In the genomic region with DNA sequence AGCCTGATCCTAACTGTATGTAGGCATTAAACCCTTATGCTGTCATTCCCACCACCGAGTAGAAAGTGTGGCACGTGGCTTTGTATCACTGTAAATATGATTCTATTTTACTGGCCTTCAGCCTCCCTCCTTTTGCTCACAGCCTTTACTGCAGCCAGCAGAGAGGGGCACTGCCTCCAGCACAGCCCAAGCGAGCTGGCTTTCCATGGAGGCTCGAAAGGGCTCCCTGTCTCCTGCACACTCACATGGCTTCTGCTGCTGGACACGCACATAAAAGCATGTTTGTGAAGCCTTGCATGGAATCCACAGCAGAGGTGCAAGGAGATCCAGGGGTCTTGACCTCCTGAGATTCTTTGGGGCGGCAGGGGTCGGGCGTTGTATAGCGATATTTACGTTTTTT, we compare ENCODE assay signal across 15 cellular contexts. TPM values are rescaled to one million over a fixed set of nuclear protein-coding genes. Genes with fewer than 3 reads are reported as not detected.
DNase-seq lines count a peak whose midpoint lies in the region; ATAC-seq and TF ChIP-seq lines count a peak whose summit lies in the region.
"Had no signal": no experiment of that assay in that cellular context is flagged by ENCODE, and none has a peak within 500 bp of the region (broad histone marks: within the 10 kb centered on the region; RNA-seq: fewer than 3 reads in every experiment).

No MANE protein-coding gene starts in this region.

- H3K9me2 ChIP-seq in MM.1S (replicated peaks; ENCODE audit: insufficient read depth, low read length): no peaks in the 10 kb centered on the region

- H3K27me3 Mint-ChIP-seq in neural crest cell (ENCODE audit: low read depth): peaks cover 2% of the 10 kb centered on the region
- no peaks in the 10 kb centered on the region for H3K27me3 Mint-ChIP-seq in activated T-helper 17 cell treated with anti-CD3 and anti-CD28 coated beads, Interleukin-2, amount 50 U/mL, for 72 hours
- H3K27me3 Mint-ChIP-seq: CD4-positive, alpha-beta memory T cell had no signal

- H3K9me3 Mint-ChIP-seq in neural crest cell: no peaks in the 10 kb centered on the region
- peaks cover 10% of the 10 kb centered on the region for H3K9me3 Mint-ChIP-seq in activated T-helper 17 cell treated with anti-CD3 and anti-CD28 coated beads, Interleukin-2, amount 50 U/mL, for 72 hours

- no peak overlapping the region for H3K4me2 ChIP-seq in MM.1S (ENCODE audit: low read depth, low read length)

- ATAC-seq in activated T-helper 17 cell treated with anti-CD3 and anti-CD28 coated beads, Interleukin-2, amount 50 U/mL, for 72 hours (replicated peaks): no peak
- no peak for ATAC-seq in HG03139 (IDR thresholded peaks at IDR 0.05; ENCODE audit: unreplicated experiment)
- ATAC-seq in HG03460 (IDR thresholded peaks at IDR 0.05; ENCODE audit: unreplicated experiment): no peak
- ATAC-seq: HCT116 had no signal

- peak overlapping the region in 44 of 59 donors; percentile 2 to 83 (median 59) for H3K27ac ChIP-seq in dorsolateral prefrontal cortex
- H3K27ac ChIP-seq in MM.1S (ENCODE audit: low read length): no peak overlapping the region
- H3K27ac ChIP-seq: C4-2B, GM23248 had no signal

- no peaks in the 10 kb centered on the region for H4K20me1 ChIP-seq in MM.1S (ENCODE audit: insufficient read depth, low read length)

- H3K4me1 ChIP-seq in MM.1S (ENCODE audit: low read length): no peaks in the 10 kb centered on the region
- H3K4me1 ChIP-seq: BE2C had no signal

- H3K4me3 ChIP-seq in dorsolateral prefrontal cortex (peak overlapping the region in 34 of 59 donors; percentile 0 to 58 (median 36)), MM.1S (ENCODE audit: low read length) (no peak overlapping the region)
- H3K4me3 ChIP-seq: GM23248 had no signal

- no peaks in the 10 kb centered on the region for H3F3A ChIP-seq in MM.1S (ENCODE audit: insufficient read depth, low read length)

- peaks cover 6% of the 10 kb centered on the region for H3K36me3 Mint-ChIP-seq in neural crest cell (ENCODE audit: low read depth)
- no peaks in the 10 kb centered on the region for H3K36me3 Mint-ChIP-seq in activated T-helper 17 cell treated with anti-CD3 and anti-CD28 coated beads, Interleukin-2, amount 50 U/mL, for 72 hours (ENCODE audit: low read depth)

- H3K27ac Mint-ChIP-seq in neural crest cell (ENCODE audit: unreplicated experiment): no peak overlapping the region
- no peak overlapping the region for H3K27ac Mint-ChIP-seq in activated T-helper 17 cell treated with anti-CD3 and anti-CD28 coated beads, Interleukin-2, amount 50 U/mL, for 72 hours
- H3K27ac Mint-ChIP-seq: CD4-positive, alpha-beta memory T cell had no signal

- H3K27me3 ChIP-seq in dorsolateral prefrontal cortex (peaks cover 0 to 8% (median 0%) of the 10 kb centered on the region in 45 donors), MM.1S (replicated peaks; ENCODE audit: insufficient read depth, low read length) (no peaks in the 10 kb centered on the region)
- H3K27me3 ChIP-seq: BE2C had no signal

- DNase-seq in AG20443 (ENCODE audit: low spot score) (peak; percentile 5), GM20000 (ENCODE audit: low spot score) (peak; percentile 2), dorsolateral prefrontal cortex (no peak), neural crest cell (ENCODE audit: low read depth, low spot score) (no peak), MM.1S (no peak)
- DNase-seq: ACHN; CD4-positive, alpha-beta memory T cell; EL; GM23248 had no signal

- H3K9me3 ChIP-seq in MM.1S (replicated peaks; ENCODE audit: insufficient read depth, low read length): no peaks in the 10 kb centered on the region
- H3K9me3 ChIP-seq: BE2C had no signal

- no peaks in the 10 kb centered on the region for H3K79me2 ChIP-seq in MM.1S (ENCODE audit: low read length)

- H2AFZ ChIP-seq in MM.1S (ENCODE audit: low read length): no peak overlapping the region
- H2AFZ ChIP-seq: GM23248 had no signal

- H3K4me3 Mint-ChIP-seq in neural crest cell: peak overlapping the region; percentile 47
- no peak overlapping the region for H3K4me3 Mint-ChIP-seq in activated T-helper 17 cell treated with anti-CD3 and anti-CD28 coated beads, Interleukin-2, amount 50 U/mL, for 72 hours
- H3K4me3 Mint-ChIP-seq: CD4-positive, alpha-beta memory T cell had no signal

- intact Hi-C loops in dorsolateral prefrontal cortex (cut with DNase I): no loop called here

- H3K9ac ChIP-seq in MM.1S (ENCODE audit: low read length): no peak overlapping the region
- H3K9ac ChIP-seq: GM23248 had no signal

- H3K4me1 Mint-ChIP-seq in neural crest cell: peaks cover 33% of the 10 kb centered on the region
- H3K4me1 Mint-ChIP-seq in activated T-helper 17 cell treated with anti-CD3 and anti-CD28 coated beads, Interleukin-2, amount 50 U/mL, for 72 hours: peaks cover 23% of the 10 kb centered on the region

- TF ChIP-seq CTCF in GM20000 (IDR thresholded peaks at IDR 0.05; ENCODE audit: extremely low read depth, missing control alignments) (no peak), dorsolateral prefrontal cortex (IDR thresholded peaks at IDR 0.05 in 54 of 56, conservative IDR thresholded peaks at IDR 0.05 in 2 of 56; ENCODE audit: low read depth in 1 of 56, partially characterized antibody in 56 of 56) (no peak), neural crest cell (conservative IDR thresholded peaks at IDR 0.05) (no peak), MM.1S (IDR thresholded peaks at IDR 0.05; ENCODE audit: low read length) (no peak)

- H3K36me3 ChIP-seq in MM.1S (replicated peaks; ENCODE audit: insufficient read depth, low read length): no peaks in the 10 kb centered on the region
- H3K36me3 ChIP-seq: BE2C had no signal

RNA-seq across cellular contexts. Expression of a gene that starts 51.3 kb away (rescaled TPM):
- 100 to 1,000 TPM in 8 of 120 experiments, 10 to 100 TPM in 112; 26.9 to 141 (median 66.3) TPM for total RNA-seq in dorsolateral prefrontal cortex
- 15.3 and 17.7 TPM in 2 replicates for total RNA-seq in neural crest cell
- total RNA-seq in activated T-helper 17 cell treated with anti-CD3 and anti-CD28 coated beads, Interleukin-2, amount 50 U/mL, for 72 hours: 100 to 1,000 TPM in 1 of 2 donors, 10 to 100 TPM in 1; 94.2 to 210 TPM

Comparison
In these comparisons a context has a peak if more than half of its experiments do, and no peak if none do; other contexts are left out.
1. DNase-seq: peak in AG20443 (single experiment) and GM20000 (single experiment); none in dorsolateral prefrontal cortex (0 of 10), neural crest cell (single experiment) and MM.1S (single experiment).